1 cellular context compared by ENCODE assay signal in the genomic region with DNA sequence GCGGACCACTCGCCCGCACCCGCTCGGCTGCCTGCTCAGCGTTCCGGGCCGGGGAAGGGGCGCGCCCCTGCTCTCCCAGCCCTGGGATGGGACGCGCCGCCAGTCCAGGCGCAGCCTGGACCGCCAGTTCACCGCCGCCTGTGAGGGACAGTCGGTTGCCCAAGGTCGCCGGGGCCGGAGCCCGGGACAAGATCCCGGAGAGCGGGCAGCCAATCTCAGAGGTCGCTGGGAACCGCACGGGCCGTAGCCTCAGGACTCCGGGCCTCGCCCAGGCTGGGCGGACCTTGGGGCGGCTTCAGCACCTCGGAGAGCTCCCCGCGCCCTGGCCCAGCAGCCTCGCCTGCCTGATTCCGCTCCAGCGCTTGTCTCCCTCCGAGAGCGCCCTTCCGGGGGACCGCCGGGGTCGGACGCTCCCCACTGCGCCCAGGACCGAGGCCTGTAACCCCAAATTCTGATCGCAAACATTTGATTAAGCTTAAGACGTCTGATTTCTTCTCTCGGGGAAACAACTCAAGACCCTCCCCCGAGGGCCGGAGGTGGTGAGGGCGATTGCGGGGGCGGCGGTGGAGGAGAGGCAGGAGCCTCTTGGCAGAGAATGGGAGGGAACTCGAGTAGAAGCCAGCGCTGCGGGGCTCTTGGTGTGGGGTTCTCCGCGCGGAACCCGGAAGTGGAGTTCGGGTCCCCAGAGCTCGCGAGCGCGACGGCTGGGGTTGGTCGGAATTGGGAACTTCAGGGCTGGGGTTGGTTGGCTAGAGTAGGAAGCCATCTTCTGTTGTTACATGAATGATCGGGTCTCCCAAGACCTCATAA.
TF ChIP-seq lines count a peak whose summit lies in the region.

No MANE protein-coding gene starts in this region.

TF ChIP-seq in K562, 482 proteins besides CTCF, POLR2A, EP300 and RAD21 (continued from another document and continues in another):
- TF ChIP-seq MAFF (IDR thresholded peaks at IDR 0.05; ENCODE audit: low read length) (no peak), PTRF (tag; IDR thresholded peaks at IDR 0.05) (no peak), HMGN3 (IDR thresholded peaks at IDR 0.05; ENCODE audit: borderline replicate concordance, extremely low read depth, insufficient read length, low read depth, low read length) (peak; percentile 28), PBX2 (CRISPR knock-in tag; IDR thresholded peaks at IDR 0.05; ENCODE audit: low read depth) (peak; percentile 16; the same call in 1 of the 2 replicates), PBX2 (tag; conservative IDR thresholded peaks at IDR 0.05; ENCODE audit: low read depth) (no peak), TEAD1 (CRISPR knock-in tag; IDR thresholded peaks at IDR 0.05) (peak; percentile 37 to 85; a peak in 2 of 4 replicates), GABPB1 (CRISPR knock-in tag; IDR thresholded peaks at IDR 0.05) (peak; percentile 87), PRPF4 (IDR thresholded peaks at IDR 0.05; ENCODE audit: insufficient read depth, low read depth, low read length, poor library complexity, severe bottlenecking) (no peak), MCM2 (IDR thresholded peaks at IDR 0.05; ENCODE audit: low read depth) (no peak), EZH2 (IDR thresholded peaks at IDR 0.05; ENCODE audit: borderline replicate concordance, low read depth, low read length) (no peak), FOXM1 (IDR thresholded peaks at IDR 0.05; ENCODE audit: low read depth) (no peak), FOXM1 (CRISPR knock-in tag; IDR thresholded peaks at IDR 0.05; ENCODE audit: low read depth) (peak; percentile 94; the same call in 1 of the 2 replicates), BHLHE40 (IDR thresholded peaks at IDR 0.05; ENCODE audit: low read length) (peak; percentile 86), KLF6 (CRISPR knock-in tag; IDR thresholded peaks at IDR 0.05; ENCODE audit: borderline replicate concordance) (no peak), CTBP1 (IDR thresholded peaks at IDR 0.05; ENCODE audit: borderline replicate concordance) (peak; percentile 77), CHAMP1 (IDR thresholded peaks at IDR 0.05) (peak; percentile 57; the same call in 1 of the 2 replicates), SRSF3 (IDR thresholded peaks at IDR 0.05; ENCODE audit: insufficient read depth, low read length) (no peak), ZBTB9 (CRISPR knock-in tag; IDR thresholded peaks at IDR 0.05) (0 out of 2 replicates have a peak, but pooled peaks have one; percentile 19), SMC3 (conservative IDR thresholded peaks at IDR 0.05; ENCODE audit: insufficient read depth, low read depth, low read length) (0 out of 2 replicates have a peak, but pooled peaks have one; percentile 19), CBX5 (IDR thresholded peaks at IDR 0.05; ENCODE audit: borderline replicate concordance, low read depth) (peak; percentile 69; the same call in 1 of the 2 replicates), NFIC (IDR thresholded peaks at IDR 0.05) (peak; percentile 10; the same call in 1 of the 2 replicates), IRF9 (tag; IDR thresholded peaks at IDR 0.05) (no peak), AFF1 (IDR thresholded peaks at IDR 0.05; ENCODE audit: low read depth in 1 of 2, partially characterized antibody in 2 of 2) (peak in 1 of 2 experiments; percentile 92), ETV1 (tag; conservative IDR thresholded peaks at IDR 0.05; ENCODE audit: low read depth) (peak; percentile 62), THAP12 (CRISPR knock-in tag; IDR thresholded peaks at IDR 0.05) (no peak)
- TF ChIP-seq, protein P1, sequence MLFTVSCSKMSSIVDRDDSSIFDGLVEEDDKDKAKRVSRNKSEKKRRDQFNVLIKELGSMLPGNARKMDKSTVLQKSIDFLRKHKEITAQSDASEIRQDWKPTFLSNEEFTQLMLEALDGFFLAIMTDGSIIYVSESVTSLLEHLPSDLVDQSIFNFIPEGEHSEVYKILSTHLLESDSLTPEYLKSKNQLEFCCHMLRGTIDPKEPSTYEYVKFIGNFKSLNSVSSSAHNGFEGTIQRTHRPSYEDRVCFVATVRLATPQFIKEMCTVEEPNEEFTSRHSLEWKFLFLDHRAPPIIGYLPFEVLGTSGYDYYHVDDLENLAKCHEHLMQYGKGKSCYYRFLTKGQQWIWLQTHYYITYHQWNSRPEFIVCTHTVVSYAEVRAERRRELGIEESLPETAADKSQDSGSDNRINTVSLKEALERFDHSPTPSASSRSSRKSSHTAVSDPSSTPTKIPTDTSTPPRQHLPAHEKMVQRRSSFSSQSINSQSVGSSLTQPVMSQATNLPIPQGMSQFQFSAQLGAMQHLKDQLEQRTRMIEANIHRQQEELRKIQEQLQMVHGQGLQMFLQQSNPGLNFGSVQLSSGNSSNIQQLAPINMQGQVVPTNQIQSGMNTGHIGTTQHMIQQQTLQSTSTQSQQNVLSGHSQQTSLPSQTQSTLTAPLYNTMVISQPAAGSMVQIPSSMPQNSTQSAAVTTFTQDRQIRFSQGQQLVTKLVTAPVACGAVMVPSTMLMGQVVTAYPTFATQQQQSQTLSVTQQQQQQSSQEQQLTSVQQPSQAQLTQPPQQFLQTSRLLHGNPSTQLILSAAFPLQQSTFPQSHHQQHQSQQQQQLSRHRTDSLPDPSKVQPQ (CRISPR knock-in tag; IDR thresholded peaks at IDR 0.05; ENCODE audit: borderline replicate concordance), result no peak
- TF ChIP-seq, protein P2, sequence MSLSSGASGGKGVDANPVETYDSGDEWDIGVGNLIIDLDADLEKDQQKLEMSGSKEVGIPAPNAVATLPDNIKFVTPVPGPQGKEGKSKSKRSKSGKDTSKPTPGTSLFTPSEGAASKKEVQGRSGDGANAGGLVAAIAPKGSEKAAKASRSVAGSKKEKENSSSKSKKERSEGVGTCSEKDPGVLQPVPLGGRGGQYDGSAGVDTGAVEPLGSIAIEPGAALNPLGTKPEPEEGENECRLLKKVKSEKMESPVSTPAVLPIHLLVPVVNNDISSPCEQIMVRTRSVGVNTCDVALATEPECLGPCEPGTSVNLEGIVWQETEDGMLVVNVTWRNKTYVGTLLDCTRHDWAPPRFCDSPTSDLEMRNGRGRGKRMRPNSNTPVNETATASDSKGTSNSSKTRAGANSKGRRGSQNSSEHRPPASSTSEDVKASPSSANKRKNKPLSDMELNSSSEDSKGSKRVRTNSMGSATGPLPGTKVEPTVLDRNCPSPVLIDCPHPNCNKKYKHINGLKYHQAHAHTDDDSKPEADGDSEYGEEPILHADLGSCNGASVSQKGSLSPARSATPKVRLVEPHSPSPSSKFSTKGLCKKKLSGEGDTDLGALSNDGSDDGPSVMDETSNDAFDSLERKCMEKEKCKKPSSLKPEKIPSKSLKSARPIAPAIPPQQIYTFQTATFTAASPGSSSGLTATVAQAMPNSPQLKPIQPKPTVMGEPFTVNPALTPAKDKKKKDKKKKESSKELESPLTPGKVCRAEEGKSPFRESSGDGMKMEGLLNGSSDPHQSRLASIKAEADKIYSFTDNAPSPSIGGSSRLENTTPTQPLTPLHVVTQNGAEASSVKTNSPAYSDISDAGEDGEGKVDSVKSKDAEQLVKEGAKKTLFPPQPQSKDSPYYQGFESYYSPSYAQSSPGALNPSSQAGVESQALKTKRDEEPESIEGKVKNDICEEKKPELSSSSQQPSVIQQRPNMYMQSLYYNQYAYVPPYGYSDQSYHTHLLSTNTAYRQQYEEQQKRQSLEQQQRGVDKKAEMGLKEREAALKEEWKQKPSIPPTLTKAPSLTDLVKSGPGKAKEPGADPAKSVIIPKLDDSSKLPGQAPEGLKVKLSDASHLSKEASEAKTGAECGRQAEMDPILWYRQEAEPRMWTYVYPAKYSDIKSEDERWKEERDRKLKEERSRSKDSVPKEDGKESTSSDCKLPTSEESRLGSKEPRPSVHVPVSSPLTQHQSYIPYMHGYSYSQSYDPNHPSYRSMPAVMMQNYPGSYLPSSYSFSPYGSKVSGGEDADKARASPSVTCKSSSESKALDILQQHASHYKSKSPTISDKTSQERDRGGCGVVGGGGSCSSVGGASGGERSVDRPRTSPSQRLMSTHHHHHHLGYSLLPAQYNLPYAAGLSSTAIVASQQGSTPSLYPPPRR (CRISPR knock-in tag; IDR thresholded peaks at IDR 0.05; ENCODE audit: borderline replicate concordance), result 0 out of 2 replicates have a peak, but pooled peaks have one; percentile 36
